Comparison of ENCODE assay signal across 22 cellular contexts in genomic region chr14:71331393-71331792, GRCh38. TPM values are rescaled to one million over a fixed set of nuclear protein-coding genes. Genes with fewer than 3 reads are reported as not detected.
DNase-seq lines count a peak whose midpoint lies in the region; ATAC-seq and TF ChIP-seq lines count a peak whose summit lies in the region.
"Had no signal": no experiment of that assay in that cellular context is flagged by ENCODE, and none has a peak within 500 bp of the region (broad histone marks: within the 10 kb centered on the region; RNA-seq: fewer than 3 reads in every experiment).

No MANE protein-coding gene starts in this region.

- TF ChIP-seq CTCF in WERI-Rb-1 (IDR thresholded peaks at IDR 0.05; ENCODE audit: low read depth, low read length): no peak

- H3K4me1 Mint-ChIP-seq in activated T-cell treated with anti-CD3 and anti-CD28 coated beads, Interleukin-2, amount 50 U/mL, for 72 hours (ENCODE audit: low read depth): peaks cover 69% of the 10 kb centered on the region
- H3K4me1 Mint-ChIP-seq in activated CD8-positive, alpha-beta T cell treated with anti-CD3 and anti-CD28 coated beads, Interleukin-2, amount 10 ng/mL, durations not matched to agents 7 days and 5 days (ENCODE audit: low read depth): peaks cover 44% of the 10 kb centered on the region
- H3K4me1 Mint-ChIP-seq in stimulated activated naive CD8-positive, alpha-beta T cell treated with anti-CD3 and anti-CD28 coated beads, Interleukin-15, amount 100 ng/mL, for 72 hours: peaks cover 80% of the 10 kb centered on the region

- DNase-seq in activated T-cell treated with anti-CD3 and anti-CD28 coated beads, Interleukin-2, amount 50 U/mL, for 72 hours: no peak
- DNase-seq in activated T-cell treated with anti-CD3 and anti-CD28 coated beads for 4 hours (no peak), left colon (no peak), WERI-Rb-1 (no peak)
- DNase-seq in activated CD8-positive, alpha-beta T cell treated with anti-CD3 and anti-CD28 coated beads, Interleukin-2, amount 10 ng/mL, durations not matched to agents 7 days and 5 days: no peak
- no peak for DNase-seq in stimulated activated naive CD8-positive, alpha-beta T cell treated with anti-CD3 and anti-CD28 coated beads, Interleukin-15, amount 100 ng/mL, for 72 hours
- DNase-seq: activated effector memory CD4-positive, alpha-beta T cell treated with anti-CD3 and anti-CD28 coated beads, Interleukin-2, amount 50 U/mL, for 16 hours; adrenal gland; CD4-positive, CD25-positive, alpha-beta regulatory T cell; DMS 273 treated with DMSO at 0.1 percent for 48 hours; GF-D8; hippocampal formation; islet precursor cell; lower lobe of right lung; NK-92 treated with Interleukin-12 subunit alpha and Interleukin-12 subunit beta, amount 100 ng/mL, for 24 hours; retina; stimulated activated CD4-positive, alpha-beta T cell treated with anti-CD3 and anti-CD28 coated beads, Interleukin-12 subunit alpha, Interleukin-12 subunit beta, amount 100 ng/mL, for 4 hours; T-helper 2 cell had no signal

- no peaks in the 10 kb centered on the region for H3K36me3 ChIP-seq in WERI-Rb-1
- H3K36me3 ChIP-seq: adrenal gland, lower lobe of right lung had no signal

- H3K27ac ChIP-seq in WERI-Rb-1: no peak overlapping the region
- H3K27ac ChIP-seq: adrenal gland, lower lobe of right lung, SJSA1 had no signal

- H3K27me3 ChIP-seq in WERI-Rb-1 (ENCODE audit: insufficient read depth, low read depth, severe bottlenecking): no peaks in the 10 kb centered on the region
- H3K27me3 ChIP-seq: adrenal gland, SJSA1 had no signal

- H3K27me3 Mint-ChIP-seq in activated T-cell treated with anti-CD3 and anti-CD28 coated beads, Interleukin-2, amount 50 U/mL, for 72 hours (ENCODE audit: low read depth): no peaks in the 10 kb centered on the region
- no peaks in the 10 kb centered on the region for H3K27me3 Mint-ChIP-seq in activated CD8-positive, alpha-beta T cell treated with anti-CD3 and anti-CD28 coated beads, Interleukin-2, amount 10 ng/mL, durations not matched to agents 7 days and 5 days (ENCODE audit: low read depth)
- H3K27me3 Mint-ChIP-seq in stimulated activated naive CD8-positive, alpha-beta T cell treated with anti-CD3 and anti-CD28 coated beads, Interleukin-15, amount 100 ng/mL, for 72 hours: no peaks in the 10 kb centered on the region
- H3K27me3 Mint-ChIP-seq: CD4-positive, CD25-positive, alpha-beta regulatory T cell; dendritic cell treated with granulocyte-macrophage colony-stimulating factor and Interleukin-4, amounts not matched to agents 40 ng/mL and 50 ng/mL, for 4 days had no signal

- POLR2A ChIA-PET in activated CD8-positive, alpha-beta T cell treated with anti-CD3 and anti-CD28 coated beads, Interleukin-2, amount 10 ng/mL, durations not matched to agents 7 days and 5 days (lab: Charles Lee): no interaction called here

- intact Hi-C loops in left colon (cut with DNase I, micrococcal nuclease): no loop called here

- CTCF ChIA-PET in activated CD8-positive, alpha-beta T cell treated with anti-CD3 and anti-CD28 coated beads, Interleukin-2, amount 10 ng/mL, durations not matched to agents 7 days and 5 days (lab: Charles Lee): interaction anchor here (0.9 kb wide), 1 partner anchor 421 kb away, joined by 3 read pairs; no protein-coding TSS in a partner anchor

- H3K9me3 Mint-ChIP-seq in activated T-cell treated with anti-CD3 and anti-CD28 coated beads, Interleukin-2, amount 50 U/mL, for 72 hours: peaks cover 4 to 5% of the 10 kb centered on the region in 2 donors
- no peaks in the 10 kb centered on the region for H3K9me3 Mint-ChIP-seq in activated CD8-positive, alpha-beta T cell treated with anti-CD3 and anti-CD28 coated beads, Interleukin-2, amount 10 ng/mL, durations not matched to agents 7 days and 5 days (ENCODE audit: insufficient read depth)
- H3K9me3 Mint-ChIP-seq in stimulated activated naive CD8-positive, alpha-beta T cell treated with anti-CD3 and anti-CD28 coated beads, Interleukin-15, amount 100 ng/mL, for 72 hours: peaks cover 0 to 7% of the 10 kb centered on the region in 2 donors
- H3K9me3 Mint-ChIP-seq: CD4-positive, CD25-positive, alpha-beta regulatory T cell; dendritic cell treated with granulocyte-macrophage colony-stimulating factor and Interleukin-4, amounts not matched to agents 40 ng/mL and 50 ng/mL, for 4 days had no signal

- H3K36me3 Mint-ChIP-seq in activated T-cell treated with anti-CD3 and anti-CD28 coated beads, Interleukin-2, amount 50 U/mL, for 72 hours (ENCODE audit: insufficient read depth in 2 of 2): peaks cover 5% of the 10 kb centered on the region in 2 donors
- H3K36me3 Mint-ChIP-seq in activated CD8-positive, alpha-beta T cell treated with anti-CD3 and anti-CD28 coated beads, Interleukin-2, amount 10 ng/mL, durations not matched to agents 7 days and 5 days (ENCODE audit: low read depth): peaks cover 34% of the 10 kb centered on the region

- H3K27ac Mint-ChIP-seq in activated T-cell treated with anti-CD3 and anti-CD28 coated beads, Interleukin-2, amount 50 U/mL, for 72 hours: peak overlapping the region; percentile 89
- H3K27ac Mint-ChIP-seq in activated CD8-positive, alpha-beta T cell treated with anti-CD3 and anti-CD28 coated beads, Interleukin-2, amount 10 ng/mL, durations not matched to agents 7 days and 5 days: no peak overlapping the region
- H3K27ac Mint-ChIP-seq in stimulated activated naive CD8-positive, alpha-beta T cell treated with anti-CD3 and anti-CD28 coated beads, Interleukin-15, amount 100 ng/mL, for 72 hours: peak overlapping the region in 1 of 2 donors; percentile 64
- H3K27ac Mint-ChIP-seq: CD4-positive, CD25-positive, alpha-beta regulatory T cell; dendritic cell treated with granulocyte-macrophage colony-stimulating factor and Interleukin-4, amounts not matched to agents 40 ng/mL and 50 ng/mL, for 4 days had no signal

- no peak overlapping the region for H3K4me3 ChIP-seq in WERI-Rb-1 (ENCODE audit: low read depth, low read length)
- H3K4me3 ChIP-seq: adrenal gland, lower lobe of right lung, SJSA1 had no signal

- ATAC-seq in activated T-cell treated with anti-CD3 and anti-CD28 coated beads, Interleukin-2, amount 50 U/mL, for 72 hours (replicated peaks in 1 of 2): peak in 1 of 2 donors; percentile 29
- ATAC-seq in activated CD8-positive, alpha-beta T cell treated with anti-CD3 and anti-CD28 coated beads, Interleukin-2, amount 10 ng/mL, durations not matched to agents 7 days and 5 days: peak; percentile 10
- peak; percentile 41 for ATAC-seq in left colon
- ATAC-seq in stimulated activated naive CD8-positive, alpha-beta T cell treated with anti-CD3 and anti-CD28 coated beads, Interleukin-15, amount 100 ng/mL, for 72 hours: peak; percentile 55
- ATAC-seq in GM21786 (IDR thresholded peaks at IDR 0.05; ENCODE audit: unreplicated experiment): no peak
- ATAC-seq in HG02885 (IDR thresholded peaks at IDR 0.05; ENCODE audit: poor library complexity, unreplicated experiment): no peak
- ATAC-seq: lower lobe of right lung had no signal

- peak overlapping the region in 1 of 2 donors; percentile 82 for H3K4me3 Mint-ChIP-seq in activated T-cell treated with anti-CD3 and anti-CD28 coated beads, Interleukin-2, amount 50 U/mL, for 72 hours
- H3K4me3 Mint-ChIP-seq in activated CD8-positive, alpha-beta T cell treated with anti-CD3 and anti-CD28 coated beads, Interleukin-2, amount 10 ng/mL, durations not matched to agents 7 days and 5 days: no peak overlapping the region
- peak overlapping the region in 1 of 2 donors; percentile 37 for H3K4me3 Mint-ChIP-seq in stimulated activated naive CD8-positive, alpha-beta T cell treated with anti-CD3 and anti-CD28 coated beads, Interleukin-15, amount 100 ng/mL, for 72 hours
- H3K4me3 Mint-ChIP-seq: CD4-positive, CD25-positive, alpha-beta regulatory T cell; dendritic cell treated with granulocyte-macrophage colony-stimulating factor and Interleukin-4, amounts not matched to agents 40 ng/mL and 50 ng/mL, for 4 days had no signal

- no peaks in the 10 kb centered on the region for H3K9me3 ChIP-seq in WERI-Rb-1 (ENCODE audit: severe bottlenecking)
- H3K9me3 ChIP-seq: adrenal gland, lower lobe of right lung, SJSA1 had no signal

RNA-seq across cellular contexts. Expression of gene SIPA1L1, which starts 11.1 kb away (rescaled TPM):
- 100 to 1,000 TPM in 1 of 2 donors, 10 to 100 TPM in 1; 89.7 to 126 TPM for total RNA-seq in activated T-cell treated with anti-CD3 and anti-CD28 coated beads, Interleukin-2, amount 50 U/mL, for 72 hours
- total RNA-seq in activated CD8-positive, alpha-beta T cell treated with anti-CD3 and anti-CD28 coated beads, Interleukin-2, amount 10 ng/mL, durations not matched to agents 7 days and 5 days: 10 to 100 TPM; 49.6 to 52.6 TPM
- total RNA-seq in left colon: 10 to 100 TPM; 53.1 to 61.8 TPM

Comparison
In these comparisons a context has a peak if more than half of its experiments do, and no peak if none do; other contexts are left out.
1. ATAC-seq: peak in activated CD8-positive, alpha-beta T cell treated with anti-CD3 and anti-CD28 coated beads, Interleukin-2, amount 10 ng/mL, durations not matched to agents 7 days and 5 days (single experiment), left colon (single experiment) and stimulated activated naive CD8-positive, alpha-beta T cell treated with anti-CD3 and anti-CD28 coated beads, Interleukin-15, amount 100 ng/mL, for 72 hours (single experiment); none in GM21786 (single experiment) and HG02885 (single experiment).